Comparison of ENCODE assay signal across 28 cellular contexts in the genomic region with DNA sequence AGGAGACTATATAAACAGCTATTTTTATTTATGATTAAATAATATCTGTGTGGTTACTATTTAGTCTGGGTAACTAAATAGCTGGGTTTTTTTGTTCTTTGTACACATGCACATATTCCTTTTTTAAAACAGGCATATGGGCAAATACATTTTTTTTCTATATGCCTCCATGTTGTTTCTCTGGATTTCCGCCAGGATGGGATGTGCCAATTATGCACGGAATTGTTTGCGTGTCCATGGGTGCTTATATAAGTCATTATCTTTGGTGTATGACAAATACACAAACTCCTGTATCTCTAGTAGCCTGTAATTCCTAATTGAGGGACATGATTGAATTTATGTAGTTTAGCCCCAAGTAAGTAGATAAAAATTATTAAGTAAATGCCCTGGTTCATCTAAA.
DNase-seq lines count a peak whose midpoint lies in the region; ATAC-seq, FAIRE-seq and TF ChIP-seq lines count a peak whose summit lies in the region.
"Had no signal": no experiment of that assay in that cellular context is flagged by ENCODE, and none has a peak within 500 bp of the region (broad histone marks: within the 10 kb centered on the region; RNA-seq: fewer than 3 reads in every experiment).

No MANE protein-coding gene starts in this region.

- no peak for TF ChIP-seq EP300 in H1 (IDR thresholded peaks at IDR 0.05; ENCODE audit: borderline replicate concordance in 1 of 2, low read depth in 2 of 2, low read length in 2 of 2)

- H3K9me3 Mint-ChIP-seq in activated T-helper 2 cell treated with anti-CD3 and anti-CD28 coated beads, Interferon-gamma antibody, Interleukin-2, Interleukin-4, amounts not matched to agents 10 μg/mL and 5 μg/mL and 100 μg/mL, durations not matched to agents 14 hours and 24 hours and 36 hours, result no peaks in the 10 kb centered on the region
- H3K9me3 Mint-ChIP-seq: activated CD8-positive, alpha-beta T cell treated with anti-CD3 and anti-CD28 coated beads for 36 hours; activated T-helper 17 cell treated with anti-CD3 and anti-CD28 coated beads, Interleukin-2, amount 50 U/mL, for 72 hours; endodermal cell; stimulated activated naive B cell treated with anti-CD40 and anti-IgM and Interleukin-4, amounts not matched to agents 10 μg/mL and 1 μg/mL and 100 μg/mL, for 72 hours had no signal

- H3K18ac ChIP-seq in H1 (ENCODE audit: extremely low read depth, low read length), result no peak overlapping the region

- no peak overlapping the region for H3K14ac ChIP-seq in H1 (ENCODE audit: insufficient read length)

- no peaks in the 10 kb centered on the region for H3K27me3 ChIP-seq in H1 (replicated peaks in 1 of 4; ENCODE audit: control insufficient read depth in 3 of 4, extremely low read depth in 1 of 4, insufficient read depth in 3 of 4, low read length in 3 of 4)
- H3K27me3 ChIP-seq: body of pancreas, suprapubic skin, upper lobe of left lung had no signal

- H2BK20ac ChIP-seq in H1 (ENCODE audit: low read length), result no peak overlapping the region

- H4K20me1 ChIP-seq in H1 (replicated peaks in 1 of 2; ENCODE audit: control insufficient read depth in 1 of 2, insufficient read depth in 2 of 2, low read length in 2 of 2), result no peaks in the 10 kb centered on the region

- no peak overlapping the region for H2AK5ac ChIP-seq in H1 (ENCODE audit: low read depth, low read length)

- DNase-seq in DMS53 (lab: John Stamatoyannopoulos, UW), result peak; percentile 5
- no peak for DNase-seq in DMS53 treated with DMSO at 0.1 percent for 48 hours (lab: John Stamatoyannopoulos, UW; ENCODE audit: unreplicated experiment)
- peak; percentile 73 for DNase-seq in NCI-H1105 (lab: John Stamatoyannopoulos, UW)
- DNase-seq in NCI-H2171 treated with DMSO at 0.1 percent for 48 hours (lab: John Stamatoyannopoulos, UW), result peak; percentile 90
- no peak for DNase-seq in H1 (ENCODE audit: low read depth in 1 of 2, low spot score in 2 of 2)
- no peak for DNase-seq in RCC 7860 (ENCODE audit: low spot score)
- DNase-seq in activated T-helper 2 cell treated with anti-CD3 and anti-CD28 coated beads, Interferon-gamma antibody, Interleukin-2, Interleukin-4, amounts not matched to agents 10 μg/mL and 5 μg/mL and 100 μg/mL, durations not matched to agents 14 hours and 24 hours and 36 hours (ENCODE audit: low spot score), result no peak
- DNase-seq: 8988T; activated CD4-positive, alpha-beta T cell treated with anti-CD3 and anti-CD28 coated beads for 1 hour; activated CD8-positive, alpha-beta T cell treated with anti-CD3 and anti-CD28 coated beads for 36 hours; activated naive CD4-positive, alpha-beta T cell treated with anti-CD3 and anti-CD28 coated beads, Interleukin-2, amount 50 U/mL, for 16 hours; body of pancreas; dermis blood vessel endothelial cell; endodermal cell; head of caudate nucleus; left ventricle myocardium inferior; NCI-H510A treated with DMSO at 0.1 percent for 48 hours; Right ventricle myocardium superior; stimulated activated naive B cell treated with anti-CD40 and anti-IgM and Interleukin-4, amounts not matched to agents 10 μg/mL and 1 μg/mL and 100 μg/mL, for 72 hours; upper lobe of left lung had no signal

- no peak overlapping the region for H3K27ac ChIP-seq in H1 (ENCODE audit: low read depth, low read length)
- H3K27ac ChIP-seq: body of pancreas, left ventricle myocardium inferior, parathyroid adenoma, skin epidermis, suprapubic skin, upper lobe of left lung had no signal

- H3K56ac ChIP-seq in H1 (replicated peaks; ENCODE audit: insufficient read length, low read depth, low read length), result no peak overlapping the region

- no peak overlapping the region for H4K91ac ChIP-seq in H1 (replicated peaks; ENCODE audit: insufficient read length, low read length)

- H2BK5ac ChIP-seq in H1 (ENCODE audit: low read depth, low read length), result no peak overlapping the region

- H2BK120ac ChIP-seq in H1 (replicated peaks; ENCODE audit: low read depth, low read length), result no peak overlapping the region

- H4K8ac ChIP-seq in H1 (ENCODE audit: extremely low read depth, insufficient read depth, low read length), result no peak overlapping the region

- H3K4ac ChIP-seq in H1 (replicated peaks; ENCODE audit: insufficient read length, low read depth, low read length), result no peak overlapping the region

- no peak overlapping the region for H3K9ac ChIP-seq in H1 (replicated peaks in 1 of 4; ENCODE audit: extremely low read depth in 1 of 4, low read depth in 3 of 4, low read length in 3 of 4)
- H3K9ac ChIP-seq: parathyroid adenoma had no signal

- no peaks in the 10 kb centered on the region for H3K9me3 ChIP-seq in H1 (ENCODE audit: insufficient read depth in 2 of 2, low read depth in 1 of 2, low read length in 1 of 2)
- H3K9me3 ChIP-seq: body of pancreas, left ventricle myocardium inferior, suprapubic skin, upper lobe of left lung had no signal

- H3K4me3 ChIP-seq in H1 (ENCODE audit: extremely low read depth in 1 of 4, insufficient read depth in 2 of 4, low read depth in 3 of 4, low read length in 4 of 4), result no peak overlapping the region
- H3K4me3 ChIP-seq: body of pancreas, left ventricle myocardium inferior, skin epidermis, suprapubic skin, upper lobe of left lung had no signal

- no peak for TF ChIP-seq POLR2A in H1 (IDR thresholded peaks at IDR 0.05; ENCODE audit: control extremely low read depth in 1 of 2, low read depth in 2 of 2, low read length in 2 of 2)

- peaks cover 7 to 37% (median 16%) of the 10 kb centered on the region in 4 experiments for H3K4me1 ChIP-seq in H1 (replicated peaks in 1 of 4; ENCODE audit: control insufficient read depth in 3 of 4, insufficient read depth in 4 of 4, low read length in 3 of 4)
- H3K4me1 ChIP-seq: body of pancreas, suprapubic skin had no signal

- no peaks in the 10 kb centered on the region for H3K36me3 ChIP-seq in H1 (ENCODE audit: control insufficient read depth in 2 of 4, insufficient read depth in 4 of 4, low read length in 3 of 4)
- H3K36me3 ChIP-seq: left ventricle myocardium inferior, suprapubic skin, upper lobe of left lung had no signal

- H3K4me1 Mint-ChIP-seq in activated T-helper 2 cell treated with anti-CD3 and anti-CD28 coated beads, Interferon-gamma antibody, Interleukin-2, Interleukin-4, amounts not matched to agents 10 μg/mL and 5 μg/mL and 100 μg/mL, durations not matched to agents 14 hours and 24 hours and 36 hours (ENCODE audit: low read depth), result peaks cover 4% of the 10 kb centered on the region
- H3K4me1 Mint-ChIP-seq: activated T-helper 17 cell treated with anti-CD3 and anti-CD28 coated beads, Interleukin-2, amount 50 U/mL, for 72 hours had no signal

- TF ChIP-seq RAD21 in H1 (IDR thresholded peaks at IDR 0.05 in 1 of 2, conservative IDR thresholded peaks at IDR 0.05 in 1 of 2; ENCODE audit: low read depth in 2 of 2, low read length in 2 of 2), result no peak

- H3K4me3 Mint-ChIP-seq in activated T-helper 2 cell treated with anti-CD3 and anti-CD28 coated beads, Interferon-gamma antibody, Interleukin-2, Interleukin-4, amounts not matched to agents 10 μg/mL and 5 μg/mL and 100 μg/mL, durations not matched to agents 14 hours and 24 hours and 36 hours (ENCODE audit: low read depth), result no peak overlapping the region
- H3K4me3 Mint-ChIP-seq: activated CD8-positive, alpha-beta T cell treated with anti-CD3 and anti-CD28 coated beads for 36 hours; activated T-helper 17 cell treated with anti-CD3 and anti-CD28 coated beads, Interleukin-2, amount 50 U/mL, for 72 hours; endodermal cell; stimulated activated naive B cell treated with anti-CD40 and anti-IgM and Interleukin-4, amounts not matched to agents 10 μg/mL and 1 μg/mL and 100 μg/mL, for 72 hours had no signal

- no peak overlapping the region for H3K23ac ChIP-seq in H1 (ENCODE audit: insufficient read length)

- no peak for ATAC-seq in HG02798 (IDR thresholded peaks at IDR 0.05; ENCODE audit: poor library complexity, unreplicated experiment)
- ATAC-seq: activated CD8-positive, alpha-beta T cell treated with anti-CD3 and anti-CD28 coated beads for 36 hours; activated T-helper 17 cell treated with anti-CD3 and anti-CD28 coated beads, Interleukin-2, amount 50 U/mL, for 72 hours; body of pancreas; stimulated activated naive B cell treated with anti-CD40 and anti-IgM and Interleukin-4, amounts not matched to agents 10 μg/mL and 1 μg/mL and 100 μg/mL, for 72 hours had no signal

- no peak overlapping the region for H2BK12ac ChIP-seq in H1 (ENCODE audit: low read depth, low read length)

- no peak for TF ChIP-seq CTCF in H1 (IDR thresholded peaks at IDR 0.05; ENCODE audit: control extremely low read depth in 1 of 3, insufficient read depth in 1 of 3, low read depth in 1 of 3, low read length in 3 of 3)

- H2BK15ac ChIP-seq in H1 (ENCODE audit: low read length), result no peak overlapping the region

- peak overlapping the region; percentile 39 for H4K5ac ChIP-seq in H1 (ENCODE audit: insufficient read length, low read depth, low read length)

- H3K27me3 Mint-ChIP-seq in activated T-helper 2 cell treated with anti-CD3 and anti-CD28 coated beads, Interferon-gamma antibody, Interleukin-2, Interleukin-4, amounts not matched to agents 10 μg/mL and 5 μg/mL and 100 μg/mL, durations not matched to agents 14 hours and 24 hours and 36 hours (ENCODE audit: low read depth), result no peaks in the 10 kb centered on the region
- H3K27me3 Mint-ChIP-seq: activated CD8-positive, alpha-beta T cell treated with anti-CD3 and anti-CD28 coated beads for 36 hours; activated T-helper 17 cell treated with anti-CD3 and anti-CD28 coated beads, Interleukin-2, amount 50 U/mL, for 72 hours; stimulated activated naive B cell treated with anti-CD40 and anti-IgM and Interleukin-4, amounts not matched to agents 10 μg/mL and 1 μg/mL and 100 μg/mL, for 72 hours had no signal

- CTCF ChIA-PET in H1 (lab: Charles Lee; ENCODE audit: partially characterized antibody), result interaction anchor here (0.6 to 4.3 kb wide), 2 partner anchors 105 to 119 kb away, joined by 3 to 22 read pairs; no protein-coding TSS in a partner anchor

- H3K79me2 ChIP-seq in H1 (ENCODE audit: control insufficient read depth in 1 of 2, insufficient read depth in 2 of 2, low read length in 2 of 2), result no peaks in the 10 kb centered on the region
- H3K79me2 ChIP-seq: parathyroid adenoma had no signal

- H3K36me3 Mint-ChIP-seq in activated T-helper 2 cell treated with anti-CD3 and anti-CD28 coated beads, Interferon-gamma antibody, Interleukin-2, Interleukin-4, amounts not matched to agents 10 μg/mL and 5 μg/mL and 100 μg/mL, durations not matched to agents 14 hours and 24 hours and 36 hours (ENCODE audit: low read depth), result no peaks in the 10 kb centered on the region
- H3K36me3 Mint-ChIP-seq: stimulated activated naive B cell treated with anti-CD40 and anti-IgM and Interleukin-4, amounts not matched to agents 10 μg/mL and 1 μg/mL and 100 μg/mL, for 72 hours had no signal

- H3K4me2 ChIP-seq in H1 (ENCODE audit: insufficient read depth in 1 of 2, low read depth in 2 of 2, low read length in 2 of 2), result no peak overlapping the region

- 84% methylated on average over 3 of the region's 3 CpGs; no CpG with 5 or more reads in 1 of the 2 experiments for WGBS in H1 (ENCODE audit: extremely low coverage in 1 of 2, insufficient coverage in 1 of 2, insufficient read length in 1 of 2, insufficient replicate concordance in 2 of 2, low coverage in 1 of 2, low lambda C conversion rate in 2 of 2, missing lambda C conversion rate in 1 of 2), 2 experiments

- POLR2A ChIA-PET in H1 (lab: Charles Lee; ENCODE audit: partially characterized antibody), result no interaction called here

- no peak overlapping the region for H2AFZ ChIP-seq in H1 (ENCODE audit: low read length)
- H2AFZ ChIP-seq: parathyroid adenoma had no signal

- FAIRE-seq in H1 (lab: Jason Lieb, UNC) (no peak), RCC 7860 (lab: Jason Lieb, UNC) (no peak)
- FAIRE-seq: GM18507, HTR-8/SVneo, keratinocyte had no signal

- intact Hi-C loops in activated T-helper 2 cell treated with anti-CD3 and anti-CD28 coated beads, Interferon-gamma antibody, Interleukin-2, Interleukin-4, amounts not matched to agents 10 μg/mL and 5 μg/mL and 100 μg/mL, durations not matched to agents 14 hours and 24 hours and 36 hours (cut with micrococcal nuclease), result no loop called here

- H3K27ac Mint-ChIP-seq in activated T-helper 2 cell treated with anti-CD3 and anti-CD28 coated beads, Interferon-gamma antibody, Interleukin-2, Interleukin-4, amounts not matched to agents 10 μg/mL and 5 μg/mL and 100 μg/mL, durations not matched to agents 14 hours and 24 hours and 36 hours, result no peak overlapping the region
- H3K27ac Mint-ChIP-seq: activated CD8-positive, alpha-beta T cell treated with anti-CD3 and anti-CD28 coated beads for 36 hours; activated T-helper 17 cell treated with anti-CD3 and anti-CD28 coated beads, Interleukin-2, amount 50 U/mL, for 72 hours; endodermal cell; stimulated activated naive B cell treated with anti-CD40 and anti-IgM and Interleukin-4, amounts not matched to agents 10 μg/mL and 1 μg/mL and 100 μg/mL, for 72 hours had no signal

- no peaks in the 10 kb centered on the region for H3K79me1 ChIP-seq in H1 (ENCODE audit: low read depth, low read length)

- no peaks in the 10 kb centered on the region for H3K23me2 ChIP-seq in H1 (ENCODE audit: low read depth, low read length)

Comparison
In these comparisons a context has a peak if more than half of its experiments do, and no peak if none do; other contexts are left out.
1. DNase-seq: peak in DMS53 (single experiment), NCI-H1105 (single experiment) and NCI-H2171 treated with DMSO at 0.1 percent for 48 hours (single experiment); none in DMS53 treated with DMSO at 0.1 percent for 48 hours (single experiment), H1 (0 of 2), RCC 7860 (single experiment) and activated T-helper 2 cell treated with anti-CD3 and anti-CD28 coated beads, Interferon-gamma antibody, Interleukin-2, Interleukin-4, amounts not matched to agents 10 μg/mL and 5 μg/mL and 100 μg/mL, durations not matched to agents 14 hours and 24 hours and 36 hours (single experiment).